Comparison of ENCODE assay signal across 1 cellular context in the genomic region with DNA sequence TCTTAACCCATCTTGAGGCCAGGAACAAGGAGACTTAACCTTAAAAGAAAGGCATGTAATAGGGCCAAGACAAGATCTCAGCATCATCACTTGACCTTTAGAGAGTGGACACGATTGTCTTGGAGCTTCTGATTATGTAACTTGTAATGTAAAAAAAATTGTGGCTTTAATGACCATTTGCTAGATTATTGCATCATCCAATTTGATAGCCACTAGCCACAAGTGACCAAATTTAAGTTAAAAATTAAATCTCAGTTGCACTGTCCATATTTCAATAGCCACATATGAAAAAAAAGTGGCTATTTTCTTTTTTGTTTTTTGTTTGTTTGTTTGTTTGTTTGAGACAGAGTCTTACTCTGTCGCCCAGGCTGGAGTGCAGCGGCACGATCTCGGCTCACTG.
TF ChIP-seq lines count a peak whose summit lies in the region.

No MANE protein-coding gene starts in this region.

TF ChIP-seq in HEK293, 187 proteins besides CTCF, POLR2A, EP300 and RAD21 (continued from another document):
- no peak for TF ChIP-seq ZNF266 (tag by site-specific recombination; IDR thresholded peaks at IDR 0.05; ENCODE audit: low read depth)
- peak; percentile 28; the same call in 1 of the 2 replicates for TF ChIP-seq ATF2 (tag by site-specific recombination; IDR thresholded peaks at IDR 0.05; ENCODE audit: low read depth)
- TF ChIP-seq ZNF664 (tag by site-specific recombination; IDR thresholded peaks at IDR 0.05): no peak
- no peak for TF ChIP-seq ZNF510 (tag by site-specific recombination; IDR thresholded peaks at IDR 0.05; ENCODE audit: insufficient replicate concordance)
- TF ChIP-seq ZNF157 (tag by site-specific recombination; IDR thresholded peaks at IDR 0.05): no peak
